ENCODE assay signal across 1 cellular context in the genomic region with DNA sequence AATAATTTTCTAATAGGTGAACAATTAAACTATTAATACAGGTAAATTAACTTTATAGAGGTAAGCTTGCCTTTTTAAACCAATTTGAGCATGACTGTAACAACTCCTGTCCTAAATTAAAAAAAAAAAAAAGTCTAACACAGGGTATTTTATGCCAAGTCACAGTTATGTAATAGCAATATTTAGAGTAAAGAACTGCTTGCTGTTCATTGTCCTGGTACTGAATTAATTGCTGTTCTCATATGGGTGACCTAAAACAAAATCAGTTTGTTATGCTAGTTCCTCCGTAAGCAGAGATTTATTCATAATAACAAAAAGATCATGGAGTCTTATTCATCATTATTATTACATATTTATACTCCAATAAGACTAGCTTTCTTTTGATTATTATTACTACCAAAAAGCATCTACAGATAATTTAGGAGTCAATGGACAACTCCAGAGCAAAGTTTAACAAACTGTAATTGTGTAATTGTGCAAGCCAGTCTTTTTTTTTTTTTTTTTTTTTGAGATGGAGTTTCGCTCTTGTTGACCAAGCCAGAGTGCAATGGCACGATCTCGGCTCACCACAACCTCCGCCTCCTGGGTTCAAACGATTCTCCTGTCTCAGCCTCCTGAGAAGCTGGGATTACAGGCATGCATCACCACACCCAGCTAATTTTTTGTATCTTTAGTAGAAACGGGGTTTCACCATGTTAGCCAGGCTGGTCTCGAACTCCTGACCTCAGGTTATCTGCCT.
A peak's percentile ranks its signal among the peaks of the same experiment; 100 is the strongest.
TF ChIP-seq lines count a peak whose summit lies in the region.

No MANE protein-coding gene starts in this region.

TF ChIP-seq in HepG2, 621 proteins besides CTCF, POLR2A, EP300 and RAD21 (continues in another document):
- TF ChIP-seq, protein P1, sequence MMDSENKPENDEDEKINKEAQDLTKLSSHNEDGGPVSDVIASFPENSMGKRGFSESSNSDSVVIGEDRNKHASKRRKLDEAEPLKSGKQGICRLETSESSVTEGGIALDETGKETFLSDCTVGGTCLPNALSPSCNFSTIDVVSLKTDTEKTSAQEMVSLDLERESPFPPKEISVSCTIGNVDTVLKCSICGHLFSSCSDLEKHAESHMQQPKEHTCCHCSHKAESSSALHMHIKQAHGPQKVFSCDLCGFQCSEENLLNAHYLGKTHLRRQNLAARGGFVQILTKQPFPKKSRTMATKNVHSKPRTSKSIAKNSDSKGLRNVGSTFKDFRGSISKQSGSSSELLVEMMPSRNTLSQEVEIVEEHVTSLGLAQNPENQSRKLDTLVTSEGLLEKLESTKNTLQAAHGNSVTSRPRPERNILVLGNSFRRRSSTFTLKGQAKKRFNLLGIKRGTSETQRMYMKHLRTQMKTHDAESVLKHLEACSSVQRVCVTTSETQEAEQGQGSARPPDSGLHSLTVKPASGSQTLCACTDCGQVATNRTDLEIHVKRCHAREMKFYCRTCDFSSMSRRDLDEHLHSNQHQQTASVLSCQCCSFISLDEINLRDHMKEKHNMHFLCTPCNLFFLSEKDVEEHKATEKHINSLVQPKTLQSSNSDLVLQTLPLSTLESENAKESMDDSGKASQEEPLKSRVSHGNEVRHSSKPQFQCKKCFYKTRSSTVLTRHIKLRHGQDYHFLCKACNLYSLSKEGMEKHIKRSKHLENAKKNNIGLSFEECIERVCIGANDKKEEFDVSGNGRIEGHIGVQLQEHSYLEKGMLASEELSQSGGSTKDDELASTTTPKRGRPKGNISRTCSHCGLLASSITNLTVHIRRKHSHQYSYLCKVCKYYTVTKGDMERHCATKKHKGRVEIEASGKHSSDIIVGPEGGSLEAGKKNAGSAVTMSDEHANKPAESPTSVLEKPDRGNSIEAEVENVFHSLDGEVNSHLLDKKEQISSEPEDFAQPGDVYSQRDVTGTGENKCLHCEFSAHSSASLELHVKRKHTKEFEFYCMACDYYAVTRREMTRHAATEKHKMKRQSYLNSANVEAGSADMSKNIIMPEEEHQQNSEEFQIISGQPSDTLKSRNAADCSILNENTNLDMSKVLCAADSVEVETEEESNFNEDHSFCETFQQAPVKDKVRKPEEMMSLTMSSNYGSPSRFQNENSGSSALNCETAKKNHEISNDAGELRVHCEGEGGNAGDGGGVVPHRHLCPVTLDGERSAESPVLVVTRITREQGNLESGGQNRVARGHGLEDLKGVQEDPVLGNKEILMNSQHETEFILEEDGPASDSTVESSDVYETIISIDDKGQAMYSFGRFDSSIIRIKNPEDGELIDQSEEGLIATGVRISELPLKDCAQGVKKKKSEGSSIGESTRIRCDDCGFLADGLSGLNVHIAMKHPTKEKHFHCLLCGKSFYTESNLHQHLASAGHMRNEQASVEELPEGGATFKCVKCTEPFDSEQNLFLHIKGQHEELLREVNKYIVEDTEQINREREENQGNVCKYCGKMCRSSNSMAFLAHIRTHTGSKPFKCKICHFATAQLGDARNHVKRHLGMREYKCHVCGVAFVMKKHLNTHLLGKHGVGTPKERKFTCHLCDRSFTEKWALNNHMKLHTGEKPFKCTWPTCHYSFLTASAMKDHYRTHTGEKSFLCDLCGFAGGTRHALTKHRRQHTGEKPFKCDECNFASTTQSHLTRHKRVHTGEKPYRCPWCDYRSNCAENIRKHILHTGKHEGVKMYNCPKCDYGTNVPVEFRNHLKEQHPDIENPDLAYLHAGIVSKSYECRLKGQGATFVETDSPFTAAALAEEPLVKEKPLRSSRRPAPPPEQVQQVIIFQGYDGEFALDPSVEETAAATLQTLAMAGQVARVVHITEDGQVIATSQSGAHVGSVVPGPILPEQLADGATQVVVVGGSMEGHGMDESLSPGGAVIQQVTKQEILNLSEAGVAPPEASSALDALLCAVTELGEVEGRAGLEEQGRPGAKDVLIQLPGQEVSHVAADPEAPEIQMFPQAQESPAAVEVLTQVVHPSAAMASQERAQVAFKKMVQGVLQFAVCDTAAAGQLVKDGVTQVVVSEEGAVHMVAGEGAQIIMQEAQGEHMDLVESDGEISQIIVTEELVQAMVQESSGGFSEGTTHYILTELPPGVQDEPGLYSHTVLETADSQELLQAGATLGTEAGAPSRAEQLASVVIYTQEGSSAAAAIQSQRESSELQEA (CRISPR knock-in tag; IDR thresholded peaks at IDR 0.05; ENCODE audit: not compliant biosample characterization) = no peak
- no peak for TF ChIP-seq ATF4 (CRISPR knock-in tag; IDR thresholded peaks at IDR 0.05)
- TF ChIP-seq, protein P2, sequence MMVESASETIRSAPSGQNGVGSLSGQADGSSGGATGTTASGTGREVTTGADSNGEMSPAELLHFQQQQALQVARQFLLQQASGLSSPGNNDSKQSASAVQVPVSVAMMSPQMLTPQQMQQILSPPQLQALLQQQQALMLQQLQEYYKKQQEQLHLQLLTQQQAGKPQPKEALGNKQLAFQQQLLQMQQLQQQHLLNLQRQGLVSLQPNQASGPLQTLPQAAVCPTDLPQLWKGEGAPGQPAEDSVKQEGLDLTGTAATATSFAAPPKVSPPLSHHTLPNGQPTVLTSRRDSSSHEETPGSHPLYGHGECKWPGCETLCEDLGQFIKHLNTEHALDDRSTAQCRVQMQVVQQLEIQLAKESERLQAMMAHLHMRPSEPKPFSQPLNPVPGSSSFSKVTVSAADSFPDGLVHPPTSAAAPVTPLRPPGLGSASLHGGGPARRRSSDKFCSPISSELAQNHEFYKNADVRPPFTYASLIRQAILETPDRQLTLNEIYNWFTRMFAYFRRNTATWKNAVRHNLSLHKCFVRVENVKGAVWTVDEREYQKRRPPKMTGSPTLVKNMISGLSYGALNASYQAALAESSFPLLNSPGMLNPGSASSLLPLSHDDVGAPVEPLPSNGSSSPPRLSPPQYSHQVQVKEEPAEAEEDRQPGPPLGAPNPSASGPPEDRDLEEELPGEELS (CRISPR knock-in tag; IDR thresholded peaks at IDR 0.05) = 0 out of 2 replicates have a peak, but pooled peaks have one; percentile 19
- TF ChIP-seq ZFP1 (CRISPR knock-in tag; IDR thresholded peaks at IDR 0.05) = no peak
- no peak for TF ChIP-seq NCOA5 (CRISPR knock-in tag; IDR thresholded peaks at IDR 0.05)
- no peak for TF ChIP-seq XBP1 (CRISPR knock-in tag; IDR thresholded peaks at IDR 0.05)
- no peak for TF ChIP-seq ZNF546 (CRISPR knock-in tag; conservative IDR thresholded peaks at IDR 0.05)
- TF ChIP-seq GATAD2A (CRISPR knock-in tag; IDR thresholded peaks at IDR 0.05) = 0 out of 2 replicates have a peak, but pooled peaks have one; percentile 25
- no peak for TF ChIP-seq ZNF549 (CRISPR knock-in tag; IDR thresholded peaks at IDR 0.05)
- no peak for TF ChIP-seq ZBTB3 (CRISPR knock-in tag; IDR thresholded peaks at IDR 0.05; ENCODE audit: borderline replicate concordance, low read depth)
- no peak for TF ChIP-seq CHCHD3 (CRISPR knock-in tag; IDR thresholded peaks at IDR 0.05)
- TF ChIP-seq PCBP2 (optimal IDR thresholded peaks at IDR 0.05; ENCODE audit: low read depth, low read length, poor library complexity, severe bottlenecking) = no peak
- TF ChIP-seq THAP11 (CRISPR knock-in tag; IDR thresholded peaks at IDR 0.05) = 0 out of 2 replicates have a peak, but pooled peaks have one; percentile 8
- no peak for TF ChIP-seq NR2C2 (CRISPR knock-in tag; IDR thresholded peaks at IDR 0.05; ENCODE audit: borderline replicate concordance)
- TF ChIP-seq ELF1 (CRISPR knock-in tag; IDR thresholded peaks at IDR 0.05) = no peak
- TF ChIP-seq NR2F2 (IDR thresholded peaks at IDR 0.05; ENCODE audit: borderline replicate concordance, low read depth) = no peak
- no peak for TF ChIP-seq ZNF589 (CRISPR knock-in tag; conservative IDR thresholded peaks at IDR 0.05)
- no peak for TF ChIP-seq FIP1L1 (IDR thresholded peaks at IDR 0.05; ENCODE audit: borderline replicate concordance, insufficient read depth, low read depth, low read length)
- TF ChIP-seq HOXA7 (CRISPR knock-in tag; IDR thresholded peaks at IDR 0.05) = no peak
- TF ChIP-seq IRX3 (CRISPR knock-in tag; IDR thresholded peaks at IDR 0.05; ENCODE audit: borderline replicate concordance, low read depth) = no peak
- TF ChIP-seq KLF12 (CRISPR knock-in tag; IDR thresholded peaks at IDR 0.05; ENCODE audit: borderline replicate concordance) = no peak
- TF ChIP-seq ZNF572 (CRISPR knock-in tag; IDR thresholded peaks at IDR 0.05) = no peak
- TF ChIP-seq BHLHE40 (IDR thresholded peaks at IDR 0.05; ENCODE audit: low read length) = no peak
- TF ChIP-seq HHEX (CRISPR knock-in tag; IDR thresholded peaks at IDR 0.05) = no peak
- TF ChIP-seq, protein P3, sequence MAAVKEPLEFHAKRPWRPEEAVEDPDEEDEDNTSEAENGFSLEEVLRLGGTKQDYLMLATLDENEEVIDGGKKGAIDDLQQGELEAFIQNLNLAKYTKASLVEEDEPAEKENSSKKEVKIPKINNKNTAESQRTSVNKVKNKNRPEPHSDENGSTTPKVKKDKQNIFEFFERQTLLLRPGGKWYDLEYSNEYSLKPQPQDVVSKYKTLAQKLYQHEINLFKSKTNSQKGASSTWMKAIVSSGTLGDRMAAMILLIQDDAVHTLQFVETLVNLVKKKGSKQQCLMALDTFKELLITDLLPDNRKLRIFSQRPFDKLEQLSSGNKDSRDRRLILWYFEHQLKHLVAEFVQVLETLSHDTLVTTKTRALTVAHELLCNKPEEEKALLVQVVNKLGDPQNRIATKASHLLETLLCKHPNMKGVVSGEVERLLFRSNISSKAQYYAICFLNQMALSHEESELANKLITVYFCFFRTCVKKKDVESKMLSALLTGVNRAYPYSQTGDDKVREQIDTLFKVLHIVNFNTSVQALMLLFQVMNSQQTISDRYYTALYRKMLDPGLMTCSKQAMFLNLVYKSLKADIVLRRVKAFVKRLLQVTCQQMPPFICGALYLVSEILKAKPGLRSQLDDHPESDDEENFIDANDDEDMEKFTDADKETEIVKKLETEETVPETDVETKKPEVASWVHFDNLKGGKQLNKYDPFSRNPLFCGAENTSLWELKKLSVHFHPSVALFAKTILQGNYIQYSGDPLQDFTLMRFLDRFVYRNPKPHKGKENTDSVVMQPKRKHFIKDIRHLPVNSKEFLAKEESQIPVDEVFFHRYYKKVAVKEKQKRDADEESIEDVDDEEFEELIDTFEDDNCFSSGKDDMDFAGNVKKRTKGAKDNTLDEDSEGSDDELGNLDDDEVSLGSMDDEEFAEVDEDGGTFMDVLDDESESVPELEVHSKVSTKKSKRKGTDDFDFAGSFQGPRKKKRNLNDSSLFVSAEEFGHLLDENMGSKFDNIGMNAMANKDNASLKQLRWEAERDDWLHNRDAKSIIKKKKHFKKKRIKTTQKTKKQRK (IDR thresholded peaks at IDR 0.05; ENCODE audit: low read length) = no peak
- no peak for TF ChIP-seq KAT8 (CRISPR knock-in tag; IDR thresholded peaks at IDR 0.05)
- 0 out of 2 replicates have a peak, but pooled peaks have one; percentile 27 for TF ChIP-seq HDAC2 (CRISPR knock-in tag; IDR thresholded peaks at IDR 0.05)
- no peak for TF ChIP-seq ZNF841 (CRISPR knock-in tag; IDR thresholded peaks at IDR 0.05; ENCODE audit: borderline replicate concordance)
- TF ChIP-seq ARNTL (CRISPR knock-in tag; IDR thresholded peaks at IDR 0.05) = no peak
- TF ChIP-seq ZNF292 (CRISPR knock-in tag; IDR thresholded peaks at IDR 0.05; ENCODE audit: borderline replicate concordance, low read depth) = no peak
- no peak for TF ChIP-seq MEIS2 (CRISPR knock-in tag; IDR thresholded peaks at IDR 0.05)
- no peak for TF ChIP-seq GLI4 (CRISPR knock-in tag; IDR thresholded peaks at IDR 0.05; ENCODE audit: borderline replicate concordance)
- no peak for TF ChIP-seq FOXK2 (IDR thresholded peaks at IDR 0.05)
- no peak for TF ChIP-seq IRF2 (CRISPR knock-in tag; IDR thresholded peaks at IDR 0.05)
- TF ChIP-seq EED (CRISPR knock-in tag; IDR thresholded peaks at IDR 0.05) = no peak
- TF ChIP-seq, protein P4, sequence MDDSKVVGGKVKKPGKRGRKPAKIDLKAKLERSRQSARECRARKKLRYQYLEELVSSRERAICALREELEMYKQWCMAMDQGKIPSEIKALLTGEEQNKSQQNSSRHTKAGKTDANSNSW (CRISPR knock-in tag; IDR thresholded peaks at IDR 0.05; ENCODE audit: borderline replicate concordance) = no peak
- TF ChIP-seq NBN (conservative IDR thresholded peaks at IDR 0.05) = no peak
- no peak for TF ChIP-seq SNRNP70 (IDR thresholded peaks at IDR 0.05; ENCODE audit: low read depth, low read length)
- no peak for TF ChIP-seq SNAI1 (CRISPR knock-in tag; IDR thresholded peaks at IDR 0.05; ENCODE audit: borderline replicate concordance)
- TF ChIP-seq SMARCE1 (IDR thresholded peaks at IDR 0.05; ENCODE audit: borderline replicate concordance) = no peak
- TF ChIP-seq TGIF2 (CRISPR knock-in tag; IDR thresholded peaks at IDR 0.05) = no peak
- TF ChIP-seq, protein P5, sequence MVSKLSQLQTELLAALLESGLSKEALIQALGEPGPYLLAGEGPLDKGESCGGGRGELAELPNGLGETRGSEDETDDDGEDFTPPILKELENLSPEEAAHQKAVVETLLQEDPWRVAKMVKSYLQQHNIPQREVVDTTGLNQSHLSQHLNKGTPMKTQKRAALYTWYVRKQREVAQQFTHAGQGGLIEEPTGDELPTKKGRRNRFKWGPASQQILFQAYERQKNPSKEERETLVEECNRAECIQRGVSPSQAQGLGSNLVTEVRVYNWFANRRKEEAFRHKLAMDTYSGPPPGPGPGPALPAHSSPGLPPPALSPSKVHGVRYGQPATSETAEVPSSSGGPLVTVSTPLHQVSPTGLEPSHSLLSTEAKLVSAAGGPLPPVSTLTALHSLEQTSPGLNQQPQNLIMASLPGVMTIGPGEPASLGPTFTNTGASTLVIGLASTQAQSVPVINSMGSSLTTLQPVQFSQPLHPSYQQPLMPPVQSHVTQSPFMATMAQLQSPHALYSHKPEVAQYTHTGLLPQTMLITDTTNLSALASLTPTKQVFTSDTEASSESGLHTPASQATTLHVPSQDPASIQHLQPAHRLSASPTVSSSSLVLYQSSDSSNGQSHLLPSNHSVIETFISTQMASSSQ (IDR thresholded peaks at IDR 0.05; ENCODE audit: low read depth) = 0 out of 2 replicates have a peak, but pooled peaks have one; percentile 18
- TF ChIP-seq, protein P5 (CRISPR knock-in tag; IDR thresholded peaks at IDR 0.05; ENCODE audit: borderline replicate concordance) = no peak
